ENCODE assay signal across 39 cellular contexts in genomic region chr4:92477309-92477708, GRCh38.
"Had no signal": no experiment of that assay in that cellular context is flagged by ENCODE, and none has a peak within 500 bp of the region (broad histone marks: within the 10 kb centered on the region; RNA-seq: fewer than 3 reads in every experiment).

No MANE protein-coding gene starts in this region.

- H3K4me1 ChIP-seq: adrenal gland, body of pancreas, breast epithelium had no signal

- H3K36me3 ChIP-seq: adrenal gland, brain microvascular endothelial cell, breast epithelium, cardiac muscle cell had no signal

- DNase-seq: activated B cell treated with CpG ODN at 0.5 μM for 24 hours; activated CD4-positive, alpha-beta memory T cell treated with anti-CD3 and anti-CD28 coated beads for 36 hours; activated CD4-positive, alpha-beta T cell treated with anti-CD3 and anti-CD28 coated beads for 4 hours; activated CD4-positive, alpha-beta T cell treated with anti-CD3 and anti-CD28 coated beads, Interleukin-2, amount 10 ng/mL, durations not matched to agents 24 days and 14 days; activated CD4-positive, alpha-beta T cell treated with anti-CD3 and anti-CD28 coated beads, Interleukin-2, amount 50 U/mL, for 1 hour; activated CD4-positive, alpha-beta T cell treated with anti-CD3 and anti-CD28 coated beads, Interleukin-2, amount 50 U/mL, for 4 hours; activated CD4-positive, CD25-positive, alpha-beta regulatory T cell treated with anti-CD3 and anti-CD28 coated beads, Interleukin-2, amount 50 U/mL, for 72 hours; activated CD8-positive, alpha-beta memory T cell treated with anti-CD3 and anti-CD28 coated beads, Interleukin-2, amount 50 U/mL, for 4 hours; activated CD8-positive, alpha-beta T cell treated with anti-CD3 and anti-CD28 coated beads for 36 hours; activated effector memory CD4-positive, alpha-beta T cell treated with anti-CD3 and anti-CD28 coated beads, Interleukin-2, amount 50 U/mL, for 16 hours; activated gamma-delta T cell treated with Interleukin-2 at 50 U/mL for 16 hours; activated naive CD4-positive, alpha-beta T cell; activated naive CD4-positive, alpha-beta T cell treated with anti-CD3 and anti-CD28 coated beads for 36 hours; activated naive CD4-positive, alpha-beta T cell treated with anti-CD3 and anti-CD28 coated beads, Interleukin-2, amount 50 U/mL, for 16 hours; activated naive CD8-positive, alpha-beta T cell treated with anti-CD3 and anti-CD28 coated beads for 36 hours; activated T-cell treated with anti-CD3 and anti-CD28 coated beads for 4 hours; activated T-cell treated with anti-CD3 and anti-CD28 coated beads, Interleukin-2, amount 50 U/mL, for 1 hour; activated T-cell treated with anti-CD3 and anti-CD28 coated beads, Interleukin-2, amount 50 U/mL, for 4 hours; activated T-cell treated with anti-CD3 and anti-CD28 coated beads, Interleukin-2, amount 50 U/mL, for 72 hours; adrenal gland; amniotic stem cell; aorta; body of pancreas; brain microvascular endothelial cell; caudate nucleus; cerebellar nuclear complex; T-helper 1 cell; T-helper 2 cell; T-helper 9 cell had no signal

- H3K36me3 Mint-ChIP-seq: activated CD4-positive, alpha-beta memory T cell treated with anti-CD3 and anti-CD28 coated beads for 36 hours; activated naive CD4-positive, alpha-beta T cell treated with anti-CD3 and anti-CD28 coated beads, Interleukin-2, amount 50 U/mL, for 72 hours; activated naive CD8-positive, alpha-beta T cell treated with anti-CD3 and anti-CD28 coated beads for 36 hours had no signal

- ATAC-seq: activated CD8-positive, alpha-beta T cell treated with anti-CD3 and anti-CD28 coated beads for 36 hours; activated naive CD4-positive, alpha-beta T cell treated with anti-CD3 and anti-CD28 coated beads, Interleukin-2, amount 50 U/mL, for 72 hours; activated T-cell treated with anti-CD3 and anti-CD28 coated beads, Interleukin-2, amount 50 U/mL, for 4 hours; activated T-cell treated with anti-CD3 and anti-CD28 coated beads, Interleukin-2, amount 50 U/mL, for 72 hours; activated T-helper 17 cell treated with anti-CD3 and anti-CD28 coated beads, Interleukin-2, amount 50 U/mL, for 72 hours; body of pancreas had no signal

- H3K4me1 Mint-ChIP-seq: activated B cell treated with CpG ODN at 0.5 μM for 24 hours; activated CD4-positive, alpha-beta T cell treated with anti-CD3 and anti-CD28 coated beads, Interleukin-2, amount 10 ng/mL, durations not matched to agents 24 days and 14 days; activated naive CD8-positive, alpha-beta T cell treated with anti-CD3 and anti-CD28 coated beads for 36 hours; activated T-helper 17 cell treated with anti-CD3 and anti-CD28 coated beads, Interleukin-2, amount 50 U/mL, for 72 hours; central memory CD8-positive, alpha-beta T cell had no signal

- H3K27me3 Mint-ChIP-seq: activated B cell treated with CpG ODN at 0.5 μM for 24 hours; activated CD4-positive, alpha-beta memory T cell treated with anti-CD3 and anti-CD28 coated beads for 36 hours; activated CD4-positive, alpha-beta T cell treated with anti-CD3 and anti-CD28 coated beads, Interleukin-2, amount 10 ng/mL, durations not matched to agents 24 days and 14 days; activated CD8-positive, alpha-beta T cell treated with anti-CD3 and anti-CD28 coated beads for 36 hours; activated naive CD8-positive, alpha-beta T cell treated with anti-CD3 and anti-CD28 coated beads for 36 hours; activated T-helper 17 cell treated with anti-CD3 and anti-CD28 coated beads, Interleukin-2, amount 50 U/mL, for 72 hours; central memory CD8-positive, alpha-beta T cell had no signal

- H3K4me3 Mint-ChIP-seq: activated B cell treated with CpG ODN at 0.5 μM for 24 hours; activated CD4-positive, alpha-beta memory T cell treated with anti-CD3 and anti-CD28 coated beads for 36 hours; activated CD4-positive, alpha-beta T cell treated with anti-CD3 and anti-CD28 coated beads, Interleukin-2, amount 10 ng/mL, durations not matched to agents 24 days and 14 days; activated CD8-positive, alpha-beta T cell treated with anti-CD3 and anti-CD28 coated beads for 36 hours; activated naive CD4-positive, alpha-beta T cell treated with anti-CD3 and anti-CD28 coated beads for 36 hours; activated naive CD8-positive, alpha-beta T cell treated with anti-CD3 and anti-CD28 coated beads for 36 hours; activated T-cell treated with anti-CD3 and anti-CD28 coated beads, Interleukin-2, amount 50 U/mL, for 4 hours; activated T-cell treated with anti-CD3 and anti-CD28 coated beads, Interleukin-2, amount 50 U/mL, for 72 hours; activated T-helper 1 cell treated with anti-CD3 and anti-CD28 coated beads, Interleukin-12 subunit alpha, Interleukin-12 subunit beta, Interleukin-2, Interleukin-4 antibody, amounts not matched to agents 30 ng/mL and 10 ng/mL and 1 ng/mL, durations not matched to agents 14 hours and 24 hours and 36 hours; activated T-helper 17 cell treated with anti-CD3 and anti-CD28 coated beads, Interleukin-2, amount 50 U/mL, for 72 hours; central memory CD8-positive, alpha-beta T cell; T-helper 1 cell treated with Interleukin-12 subunit alpha and Interleukin-12 subunit beta and Interleukin-4 antibody, amounts not matched to agents 30 μg/mL and 1 μg/mL, for 36 hours; T-helper 2 cell treated with Interferon-gamma antibody and Interleukin-4, amounts not matched to agents 5 μg/mL and 100 μg/mL, for 36 hours had no signal

- FAIRE-seq: astrocyte had no signal

- H3K27ac Mint-ChIP-seq: activated B cell treated with CpG ODN at 0.5 μM for 24 hours; activated CD4-positive, alpha-beta memory T cell treated with anti-CD3 and anti-CD28 coated beads for 36 hours; activated CD4-positive, alpha-beta T cell treated with anti-CD3 and anti-CD28 coated beads, Interleukin-2, amount 10 ng/mL, durations not matched to agents 24 days and 14 days; activated CD8-positive, alpha-beta T cell treated with anti-CD3 and anti-CD28 coated beads for 36 hours; activated naive CD4-positive, alpha-beta T cell treated with anti-CD3 and anti-CD28 coated beads for 36 hours; activated naive CD4-positive, alpha-beta T cell treated with anti-CD3 and anti-CD28 coated beads, Interleukin-2, amount 50 U/mL, for 72 hours; activated naive CD8-positive, alpha-beta T cell treated with anti-CD3 and anti-CD28 coated beads for 36 hours; activated T-cell treated with anti-CD3 and anti-CD28 coated beads, Interleukin-2, amount 50 U/mL, for 72 hours; activated T-helper 1 cell treated with anti-CD3 and anti-CD28 coated beads, Interleukin-12 subunit alpha, Interleukin-12 subunit beta, Interleukin-2, Interleukin-4 antibody, amounts not matched to agents 30 ng/mL and 10 ng/mL and 1 ng/mL, durations not matched to agents 14 hours and 24 hours and 36 hours; activated T-helper 17 cell treated with anti-CD3 and anti-CD28 coated beads, Interleukin-2, amount 50 U/mL, for 72 hours; T-helper 1 cell treated with Interleukin-12 subunit alpha and Interleukin-12 subunit beta and Interleukin-4 antibody, amounts not matched to agents 30 μg/mL and 1 μg/mL, for 36 hours; T-helper 2 cell treated with Interferon-gamma antibody and Interleukin-4, amounts not matched to agents 5 μg/mL and 100 μg/mL, for 36 hours had no signal

- H3K4me3 ChIP-seq: adrenal gland, body of pancreas, breast epithelium, cardiac muscle cell had no signal

- H3K27me3 ChIP-seq: adrenal gland, body of pancreas, brain microvascular endothelial cell, breast epithelium, cardiac muscle cell had no signal

- H3K27ac ChIP-seq: adrenal gland, body of pancreas, brain microvascular endothelial cell, breast epithelium, cardiac muscle cell, VCaP had no signal

- H3K9me3 Mint-ChIP-seq: activated B cell treated with CpG ODN at 0.5 μM for 24 hours; activated CD4-positive, alpha-beta T cell treated with anti-CD3 and anti-CD28 coated beads, Interleukin-2, amount 10 ng/mL, durations not matched to agents 24 days and 14 days; activated naive CD4-positive, alpha-beta T cell treated with anti-CD3 and anti-CD28 coated beads for 36 hours; T-helper 1 cell treated with Interleukin-12 subunit alpha and Interleukin-12 subunit beta and Interleukin-4 antibody, amounts not matched to agents 30 μg/mL and 1 μg/mL, for 36 hours had no signal
